Comparison of ENCODE assay signal across 16 cellular contexts in genomic region chr19:46725036-46725820, GRCh38.
"Had no signal": no experiment of that assay in that cellular context is flagged by ENCODE, and none has a peak within 500 bp of the region (broad histone marks: within the 10 kb centered on the region; RNA-seq: fewer than 3 reads in every experiment).

No MANE protein-coding gene starts in this region.

- H3K27me3 ChIP-seq: adrenal gland, pancreas had no signal

- H3K4me1 ChIP-seq: pancreas had no signal

- H3K9me3 ChIP-seq: adrenal gland, pancreas, thoracic aorta had no signal

- H3K4me3 Mint-ChIP-seq: activated CD4-positive, alpha-beta T cell treated with anti-CD3 and anti-CD28 coated beads for 36 hours; activated T-helper 17 cell treated with anti-CD3 and anti-CD28 coated beads, Interleukin-2, amount 50 U/mL, for 72 hours; brain; T-cell had no signal

- H3K9me3 Mint-ChIP-seq: activated T-helper 17 cell treated with anti-CD3 and anti-CD28 coated beads, Interleukin-2, amount 50 U/mL, for 72 hours; brain; nephron; stimulated activated naive CD8-positive, alpha-beta T cell treated with anti-CD3 and anti-CD28 coated beads, Interleukin-15, amount 100 ng/mL, for 72 hours; T-cell had no signal

- ATAC-seq: activated CD4-positive, alpha-beta T cell treated with anti-CD3 and anti-CD28 coated beads for 36 hours; activated T-helper 17 cell treated with anti-CD3 and anti-CD28 coated beads, Interleukin-2, amount 50 U/mL, for 72 hours; pancreas; stimulated activated naive CD8-positive, alpha-beta T cell treated with anti-CD3 and anti-CD28 coated beads, Interleukin-15, amount 100 ng/mL, for 72 hours; T-cell had no signal

- H3K27ac ChIP-seq: adrenal gland, pancreas, thoracic aorta, VCaP had no signal

- H3K27me3 Mint-ChIP-seq: activated CD4-positive, alpha-beta T cell treated with anti-CD3 and anti-CD28 coated beads for 36 hours; activated T-helper 17 cell treated with anti-CD3 and anti-CD28 coated beads, Interleukin-2, amount 50 U/mL, for 72 hours; stimulated activated naive CD8-positive, alpha-beta T cell treated with anti-CD3 and anti-CD28 coated beads, Interleukin-15, amount 100 ng/mL, for 72 hours; T-cell had no signal

- DNase-seq: activated CD4-positive, alpha-beta T cell treated with anti-CD3 and anti-CD28 coated beads for 36 hours; activated naive CD4-positive, alpha-beta T cell treated with anti-CD3 and anti-CD28 coated beads, Interleukin-2, amount 50 U/mL, for 16 hours; adrenal gland; foreskin melanocyte; islet precursor cell; mesendoderm; stimulated activated CD4-positive, alpha-beta T cell treated with anti-CD3 and anti-CD28 coated beads, Interleukin-4, amount 100 ng/mL, for 4 hours; stimulated activated naive CD8-positive, alpha-beta T cell treated with anti-CD3 and anti-CD28 coated beads, Interleukin-15, amount 100 ng/mL, for 72 hours; T-cell; T1000 had no signal

- H3K27ac Mint-ChIP-seq: activated CD4-positive, alpha-beta T cell treated with anti-CD3 and anti-CD28 coated beads for 36 hours; T-cell had no signal

- H3K4me3 ChIP-seq: adrenal gland, pancreas, thoracic aorta had no signal
